In the genomic region with DNA sequence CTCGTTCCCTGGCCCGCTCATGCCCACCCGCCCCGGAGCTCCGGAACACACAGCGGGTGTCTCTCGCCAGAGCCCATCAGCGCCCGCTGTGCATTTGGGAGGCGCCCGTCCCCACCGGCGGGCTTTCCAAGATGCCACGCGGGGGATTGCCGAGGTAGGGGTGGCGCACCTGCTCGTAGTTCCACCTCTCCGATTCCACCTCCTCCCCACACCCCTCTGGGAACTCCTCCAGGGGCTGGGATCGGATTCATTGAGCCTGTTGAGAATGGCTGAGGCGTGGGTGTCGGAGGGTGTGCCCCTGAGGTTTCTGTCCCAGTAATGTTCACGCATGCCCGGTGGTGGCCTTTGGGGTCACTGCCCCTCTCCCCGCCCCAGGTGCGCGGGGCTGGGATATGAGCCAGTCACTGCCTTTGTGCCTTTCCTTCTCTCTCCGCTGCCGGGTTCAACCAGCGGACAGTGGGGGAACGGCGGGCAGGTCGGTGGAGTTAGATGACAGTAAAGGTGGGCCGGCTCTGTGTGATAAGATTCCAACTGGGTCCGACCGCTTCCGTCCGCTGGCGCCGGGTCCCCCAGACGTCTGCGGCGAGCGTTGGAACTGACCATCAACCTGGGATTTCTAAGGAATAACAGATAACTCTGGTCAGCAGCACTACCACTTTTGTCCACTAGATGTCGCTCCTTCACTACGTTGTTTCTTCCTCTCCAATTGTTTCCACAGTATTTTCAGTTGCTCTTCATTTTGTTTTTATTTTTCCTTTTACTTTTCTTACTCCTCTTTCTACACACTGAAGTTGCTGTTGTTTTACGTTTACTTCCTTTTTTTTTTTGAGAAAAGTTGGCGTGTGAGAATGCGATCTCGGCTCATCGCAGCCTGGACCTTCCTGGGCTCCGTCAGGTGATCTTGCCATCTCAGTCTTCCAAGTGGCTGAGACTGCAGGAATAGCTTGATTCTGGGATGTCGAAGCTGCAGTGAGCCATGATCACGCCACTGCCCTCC, we compare ENCODE assay signal across 8 cellular contexts.
DNase-seq lines count a peak whose midpoint lies in the region; ATAC-seq lines count a peak whose summit lies in the region.

No MANE protein-coding gene starts in this region.

- H3K79me1 ChIP-seq in trophoblast cell (ENCODE audit: low read length) = no peaks in the 10 kb centered on the region

- no peak overlapping the region for H2BK120ac ChIP-seq in trophoblast cell (ENCODE audit: insufficient read depth, low read length, poor library complexity)

- H3K27ac Mint-ChIP-seq in IgD-negative memory B cell = no peak overlapping the region
- H3K27ac Mint-ChIP-seq in activated naive CD8-positive, alpha-beta T cell treated with anti-CD3 and anti-CD28 coated beads for 36 hours = peak overlapping the region; percentile 67

- H3K4me3 ChIP-seq in trophoblast cell (ENCODE audit: low read depth, low read length) = no peak overlapping the region

- peak overlapping the region in 3 of 4 donors; percentile 55 to 87 (median 74) for H3K4me3 Mint-ChIP-seq in IgD-negative memory B cell
- peak overlapping the region; percentile 80 for H3K4me3 Mint-ChIP-seq in activated naive CD8-positive, alpha-beta T cell treated with anti-CD3 and anti-CD28 coated beads for 36 hours

- in situ Hi-C loops in SK-MEL-5 (cut with HindIII; ENCODE audit: low pct_unique_long_range_greater_than_20kb, low sequenced_read_pairs) = no loop called here

- H4K8ac ChIP-seq in trophoblast cell (ENCODE audit: low read depth, low read length) = no peak overlapping the region

- no peaks in the 10 kb centered on the region for H3K9me3 Mint-ChIP-seq in IgD-negative memory B cell
- no peaks in the 10 kb centered on the region for H3K9me3 Mint-ChIP-seq in activated naive CD8-positive, alpha-beta T cell treated with anti-CD3 and anti-CD28 coated beads for 36 hours

- DNase-seq in COR-L47 (lab: John Stamatoyannopoulos, UW) = peak; percentile 19
- DNase-seq in SK-MEL-5 (ENCODE audit: low read depth, low spot score) = peak; percentile 79
- DNase-seq in activated naive CD8-positive, alpha-beta T cell treated with anti-CD3 and anti-CD28 coated beads for 36 hours = peak; percentile 36
- no peak for DNase-seq in Right ventricle myocardium superior
- DNase-seq in trophoblast cell = peak; percentile 69 to 94
- peak; percentile 84 for DNase-seq in ureter (ENCODE audit: low spot score)

- no CpG with 5 or more reads among the region's 54 CpGs for WGBS in trophoblast cell (ENCODE audit: extremely low coverage, insufficient coverage, insufficient read length)

- H2AFZ ChIP-seq in trophoblast cell (ENCODE audit: insufficient read depth, low read length, poor library complexity) = no peak overlapping the region

- H3K36me3 ChIP-seq in trophoblast cell (ENCODE audit: control insufficient read depth in 1 of 2, insufficient read depth in 2 of 2, low read length in 2 of 2) = no peaks in the 10 kb centered on the region

- peaks cover 0 to 8% (median 6%) of the 10 kb centered on the region in 3 donors for H3K4me1 Mint-ChIP-seq in IgD-negative memory B cell
- peaks cover 2% of the 10 kb centered on the region for H3K4me1 Mint-ChIP-seq in activated naive CD8-positive, alpha-beta T cell treated with anti-CD3 and anti-CD28 coated beads for 36 hours

- H3K27me3 Mint-ChIP-seq in IgD-negative memory B cell = peaks cover 1% of the 10 kb centered on the region
- H3K27me3 Mint-ChIP-seq in activated naive CD8-positive, alpha-beta T cell treated with anti-CD3 and anti-CD28 coated beads for 36 hours = peaks cover 30% of the 10 kb centered on the region

- no peaks in the 10 kb centered on the region for H3K27me3 ChIP-seq in trophoblast cell (ENCODE audit: insufficient read depth, low read length)

- H3K36me3 Mint-ChIP-seq in IgD-negative memory B cell = peaks cover 1% of the 10 kb centered on the region
- H3K36me3 Mint-ChIP-seq in activated naive CD8-positive, alpha-beta T cell treated with anti-CD3 and anti-CD28 coated beads for 36 hours = no peaks in the 10 kb centered on the region

- H3K9ac ChIP-seq in trophoblast cell (ENCODE audit: low read length) = no peak overlapping the region

- ATAC-seq in GM19468 (IDR thresholded peaks at IDR 0.05; ENCODE audit: extremely low read depth, unreplicated experiment) (peak; percentile 69), Right ventricle myocardium superior (ENCODE audit: poor library complexity) (peak; percentile 84)

- no peak overlapping the region for H3K4me2 ChIP-seq in trophoblast cell (ENCODE audit: low read length)

- H4K91ac ChIP-seq in trophoblast cell (ENCODE audit: low read depth, low read length) = no peak overlapping the region

- no peak overlapping the region for H3K14ac ChIP-seq in trophoblast cell (ENCODE audit: low read length)

- H2BK12ac ChIP-seq in trophoblast cell (ENCODE audit: low read length) = no peak overlapping the region

- no peak overlapping the region for H4K12ac ChIP-seq in trophoblast cell (ENCODE audit: low read depth, low read length)

- no peaks in the 10 kb centered on the region for H3K4me1 ChIP-seq in trophoblast cell (ENCODE audit: control insufficient read depth in 1 of 2, insufficient read depth in 2 of 2, low read length in 2 of 2)

- H3K27ac ChIP-seq in trophoblast cell (ENCODE audit: low read depth, low read length) = no peak overlapping the region

- no peak overlapping the region for H3K23ac ChIP-seq in trophoblast cell (ENCODE audit: low read length)

- H3K18ac ChIP-seq in trophoblast cell (ENCODE audit: low read length) = no peak overlapping the region

- intact Hi-C loops in Right ventricle myocardium superior (cut with DNase I) = no loop called here

- no peak overlapping the region for H2AK5ac ChIP-seq in trophoblast cell (ENCODE audit: low read length)

- H3K4ac ChIP-seq in trophoblast cell (ENCODE audit: low read depth, low read length) = no peak overlapping the region

- no peaks in the 10 kb centered on the region for H3K79me2 ChIP-seq in trophoblast cell (ENCODE audit: control insufficient read depth, insufficient read depth, low read length, poor library complexity)

- no peak overlapping the region for H2BK5ac ChIP-seq in trophoblast cell (ENCODE audit: low read depth, low read length, poor library complexity)

- H3K9me3 ChIP-seq in trophoblast cell (ENCODE audit: insufficient read depth, low read depth, low read length) = peaks cover 34% of the 10 kb centered on the region
